ENCODE assay signal across 7 cellular contexts in the genomic region with DNA sequence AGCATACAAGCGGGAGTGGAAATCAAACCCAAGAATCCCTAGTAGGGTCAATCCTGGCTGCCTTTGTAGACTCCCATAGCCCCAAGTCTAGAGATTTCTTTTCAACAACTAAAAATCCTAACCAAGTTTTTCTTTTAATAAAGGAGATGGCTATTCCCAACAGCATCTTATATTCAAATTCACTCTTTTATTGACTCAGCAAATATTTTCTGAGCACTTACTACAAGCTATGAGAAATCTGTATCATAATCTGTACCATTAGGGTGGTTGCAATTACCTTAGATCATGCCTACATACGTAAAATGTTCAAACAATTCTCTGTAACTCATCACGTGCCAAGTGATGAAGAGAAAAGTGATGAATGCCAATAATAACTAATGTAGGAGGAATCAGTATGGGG.
"Had no signal": no experiment of that assay in that cellular context is flagged by ENCODE, and none has a peak within 500 bp of the region (broad histone marks: within the 10 kb centered on the region; RNA-seq: fewer than 3 reads in every experiment).

No MANE protein-coding gene starts in this region.

- ATAC-seq: GM12878 had no signal

- H3K4me3 ChIP-seq: GM12878 had no signal

- FAIRE-seq: G401.6, GM12878, GM12892, GM18507, GM19239 had no signal

- DNase-seq: GDM1, GF-D8 had no signal
